Comparison of ENCODE assay signal across 26 cellular contexts in genomic region chr3:107508331-107508730, GRCh38.
"Had no signal": no experiment of that assay in that cellular context is flagged by ENCODE, and none has a peak within 500 bp of the region (broad histone marks: within the 10 kb centered on the region; RNA-seq: fewer than 3 reads in every experiment).

No MANE protein-coding gene starts in this region.

- DNase-seq: stimulated activated CD4-positive, alpha-beta T cell treated with anti-CD3 and anti-CD28 coated beads, Interleukin-2, amount 100 ng/mL, for 48 hours; stimulated activated CD4-positive, alpha-beta T cell treated with anti-CD3 and anti-CD28 coated beads, Interleukin-4, amount 100 ng/mL, for 1 hour; stimulated activated CD4-positive, alpha-beta T cell treated with anti-CD3 and anti-CD28 coated beads, Interleukin-4, amount 100 ng/mL, for 24 hours; stimulated activated CD4-positive, alpha-beta T cell treated with anti-CD3 and anti-CD28 coated beads, Interleukin-4, amount 100 ng/mL, for 4 hours; stimulated activated CD8-positive, alpha-beta memory T cell treated with anti-CD3 and anti-CD28 coated beads, Interleukin-4, amount 100 ng/mL, for 48 hours; stimulated activated naive B cell treated with anti-CD40 and anti-IgM and Interleukin-4, amounts not matched to agents 10 μg/mL and 1 μg/mL and 100 μg/mL, for 72 hours; stimulated activated naive CD4-positive, alpha-beta T cell; stimulated activated naive CD4-positive, alpha-beta T cell treated with Interleukin-2 at 50 U/mL for 16 hours; stimulated activated naive CD8-positive, alpha-beta T cell treated with anti-CD3 and anti-CD28 coated beads, Interleukin-15, amount 100 ng/mL, for 72 hours; stimulated activated naive CD8-positive, alpha-beta T cell treated with anti-CD3 and anti-CD28 coated beads, Interleukin-15, Interleukin-2, amounts not matched to agents 100 U/mL and 50 U/mL, for 24 hours; stomach; substantia nigra; testis; thyroid gland; tibial artery; transverse colon; trophoblast cell; upper lobe of left lung; upper lobe of right lung; uterus had no signal

- ATAC-seq: stimulated activated effector memory CD8-positive, alpha-beta T cell treated with anti-CD3 and anti-CD28 coated beads, Interleukin-12 subunit alpha, Interleukin-12 subunit beta, amount 100 ng/mL, for 72 hours; stimulated activated memory B cell treated with anti-CD40 and anti-IgM and Interleukin-4, amounts not matched to agents 10 μg/mL and 1 μg/mL and 100 μg/mL, for 72 hours; stimulated activated naive B cell treated with anti-CD40 and anti-IgM and Interleukin-4, amounts not matched to agents 10 μg/mL and 1 μg/mL and 100 μg/mL, for 72 hours; stimulated activated naive CD8-positive, alpha-beta T cell treated with anti-CD3 and anti-CD28 coated beads, Interleukin-15, amount 100 ng/mL, for 72 hours; stimulated activated naive CD8-positive, alpha-beta T cell treated with anti-CD3 and anti-CD28 coated beads, Interleukin-15, Interleukin-2, amounts not matched to agents 100 U/mL and 50 U/mL, for 24 hours; upper lobe of right lung had no signal

- H3K4me3 ChIP-seq: stomach, suprapubic skin, testis, thoracic aorta, thyroid gland, tibial artery, tibial nerve, transverse colon, upper lobe of left lung, upper lobe of right lung, uterus, vagina had no signal

- H3K27me3 ChIP-seq: stomach, suprapubic skin, testis, thyroid gland, tibial artery, tibial nerve, transverse colon, upper lobe of left lung, upper lobe of right lung, uterus, vagina had no signal

- H3K27ac ChIP-seq: stomach, suprapubic skin, testis, thoracic aorta, thyroid gland, tibial artery, tibial nerve, transverse colon, upper lobe of left lung, upper lobe of right lung, uterus, vagina had no signal

- H3K4me1 ChIP-seq: stomach, suprapubic skin, testis, thyroid gland, tibial artery, tibial nerve, transverse colon, upper lobe of left lung, upper lobe of right lung, uterus, vagina had no signal

- H3K9me3 ChIP-seq: stomach, suprapubic skin, testis, thoracic aorta, thyroid gland, tibial artery, tibial nerve, transverse colon, upper lobe of left lung, upper lobe of right lung, uterus, vagina had no signal

- H3K36me3 ChIP-seq: stomach, suprapubic skin, thoracic aorta, thyroid gland, tibial artery, tibial nerve, transverse colon, upper lobe of left lung, upper lobe of right lung, uterus, vagina had no signal
